ENCODE assay signal across 22 cellular contexts in genomic region chr7:27343804-27344203, GRCh38.
DNase-seq lines count a peak whose midpoint lies in the region; ATAC-seq and TF ChIP-seq lines count a peak whose summit lies in the region.
"Had no signal": no experiment of that assay in that cellular context is flagged by ENCODE, and none has a peak within 500 bp of the region (broad histone marks: within the 10 kb centered on the region; RNA-seq: fewer than 3 reads in every experiment).

No MANE protein-coding gene starts in this region.

- H3K27me3 ChIP-seq in Caco-2 (replicated peaks; ENCODE audit: control insufficient read depth, insufficient read depth, low read length) (no peaks in the 10 kb centered on the region), Panc1 (ENCODE audit: control insufficient read depth, insufficient read depth, low read length) (no peaks in the 10 kb centered on the region), trophoblast cell (ENCODE audit: insufficient read depth, low read length) (no peaks in the 10 kb centered on the region)
- no peaks in the 10 kb centered on the region for H3K27me3 ChIP-seq in CD4-positive, alpha-beta memory T cell (ENCODE audit: insufficient read depth, low read length)
- H3K27me3 ChIP-seq: BLaER1 treated with 17β-estradiol and CSF1 and Interleukin-3, amounts not matched to agents 10 nM and 100 nM had no signal

- no peak overlapping the region for H4K12ac ChIP-seq in trophoblast cell (ENCODE audit: low read depth, low read length)

- POLR2A ChIA-PET in Caco-2 (lab: Charles Lee), result no interaction called here
- POLR2A ChIA-PET in Panc1 (lab: Charles Lee), result no interaction called here
- POLR2A ChIA-PET in CD4-positive, alpha-beta memory T cell (lab: Charles Lee; ENCODE audit: partially characterized antibody), result no interaction called here

- H4K91ac ChIP-seq in trophoblast cell (ENCODE audit: low read depth, low read length), result peak overlapping the region; percentile 55

- H2BK12ac ChIP-seq in trophoblast cell (ENCODE audit: low read length), result peak overlapping the region; percentile 96

- no peak overlapping the region for H3K23ac ChIP-seq in trophoblast cell (ENCODE audit: low read length)

- peak overlapping the region; percentile 28 for H2BK120ac ChIP-seq in trophoblast cell (ENCODE audit: insufficient read depth, low read length, poor library complexity)

- no peak overlapping the region for H3K4me3 Mint-ChIP-seq in Caco-2 (ENCODE audit: unreplicated experiment)
- no peak overlapping the region for H3K4me3 Mint-ChIP-seq in CD4-positive, alpha-beta memory T cell
- H3K4me3 Mint-ChIP-seq: B cell; CD4-positive, alpha-beta T cell; CD8-positive, alpha-beta memory T cell had no signal

- peak in 1 of 2 experiments; percentile 34 for DNase-seq in Caco-2
- no peak for DNase-seq in Panc1 (ENCODE audit: low read depth, low spot score)
- DNase-seq in trophoblast cell, result no peak
- DNase-seq in CD4-positive, alpha-beta memory T cell, result no peak
- DNase-seq: Calu3; CD4-positive, alpha-beta T cell; CD8-positive, alpha-beta memory T cell; COR-L47; DMS 273 treated with DMSO at 0.1 percent for 48 hours; DMS153; DMS53; DMS79; DND-41; EL; GDM1 had no signal

- H3K36me3 Mint-ChIP-seq in Caco-2 (ENCODE audit: insufficient read depth, unreplicated experiment), result no peaks in the 10 kb centered on the region
- H3K36me3 Mint-ChIP-seq in CD4-positive, alpha-beta memory T cell, result no peaks in the 10 kb centered on the region
- H3K36me3 Mint-ChIP-seq: CD8-positive, alpha-beta memory T cell had no signal

- no peak overlapping the region for H3K9ac ChIP-seq in trophoblast cell (ENCODE audit: low read length)

- no peak overlapping the region for H4K8ac ChIP-seq in trophoblast cell (ENCODE audit: low read depth, low read length)

- H3K79me2 ChIP-seq in trophoblast cell (ENCODE audit: control insufficient read depth, insufficient read depth, low read length, poor library complexity), result no peaks in the 10 kb centered on the region

- H2AK5ac ChIP-seq in trophoblast cell (ENCODE audit: low read length), result peak overlapping the region; percentile 46

- intact Hi-C loops in Caco-2 (cut with micrococcal nuclease; ENCODE audit: unreplicated experiment) (loop anchor here (10.0 kb wide), 1 partner anchor 109 kb away; no protein-coding TSS in a partner anchor), Panc1 (cut with micrococcal nuclease; ENCODE audit: unreplicated experiment) (loop anchor here (10.0 kb wide), 1 partner anchor 231 kb away; no protein-coding TSS in a partner anchor)
- intact Hi-C loops in CD4-positive, alpha-beta memory T cell (cut with micrococcal nuclease), result no loop called here

- CTCF ChIA-PET in Caco-2 (lab: Charles Lee) (interaction anchor here (1.1 kb wide), 1 partner anchor 148 kb away, joined by 3 read pairs; no protein-coding TSS in a partner anchor), Panc1 (lab: Charles Lee) (no interaction called here)
- CTCF ChIA-PET in CD4-positive, alpha-beta memory T cell (lab: Charles Lee; ENCODE audit: partially characterized antibody), result no interaction called here

- peak overlapping the region; percentile 58 for H3K27ac Mint-ChIP-seq in Caco-2 (ENCODE audit: unreplicated experiment)
- H3K27ac Mint-ChIP-seq in CD4-positive, alpha-beta memory T cell, result no peak overlapping the region
- H3K27ac Mint-ChIP-seq: B cell; CD4-positive, alpha-beta T cell; CD8-positive, alpha-beta memory T cell had no signal

- peaks cover 22% of the 10 kb centered on the region for H3K79me1 ChIP-seq in trophoblast cell (ENCODE audit: low read length)

- no peaks in the 10 kb centered on the region for H3K27me3 Mint-ChIP-seq in Caco-2 (ENCODE audit: insufficient read depth, unreplicated experiment)
- peaks cover 2 to 19% of the 10 kb centered on the region in 2 donors for H3K27me3 Mint-ChIP-seq in CD4-positive, alpha-beta memory T cell

- TF ChIP-seq CTCF in Caco-2 (IDR thresholded peaks at IDR 0.05; ENCODE audit: insufficient read depth in 1 of 2, low read depth in 1 of 2, low read length in 1 of 2, severe bottlenecking in 1 of 2, unreplicated experiment in 1 of 2), result no peak
- TF ChIP-seq CTCF in Panc1 (IDR thresholded peaks at IDR 0.05), result no peak

- H3K36me3 ChIP-seq in Caco-2 (ENCODE audit: control insufficient read depth, insufficient read depth, low read length), result no peaks in the 10 kb centered on the region
- H3K36me3 ChIP-seq in Panc1 (ENCODE audit: control insufficient read depth, insufficient read depth, low read length), result no peaks in the 10 kb centered on the region
- no peaks in the 10 kb centered on the region for H3K36me3 ChIP-seq in trophoblast cell (ENCODE audit: control insufficient read depth in 1 of 2, insufficient read depth in 2 of 2, low read length in 2 of 2)
- H3K36me3 ChIP-seq in CD4-positive, alpha-beta memory T cell (ENCODE audit: insufficient read depth, low read length), result no peaks in the 10 kb centered on the region
- H3K36me3 ChIP-seq: BLaER1 treated with 17β-estradiol and CSF1 and Interleukin-3, amounts not matched to agents 10 nM and 100 nM had no signal

- H3K4me1 Mint-ChIP-seq in Caco-2 (ENCODE audit: low read depth, unreplicated experiment), result peaks cover 57% of the 10 kb centered on the region
- H3K4me1 Mint-ChIP-seq in CD4-positive, alpha-beta memory T cell, result no peaks in the 10 kb centered on the region
- H3K4me1 Mint-ChIP-seq: B cell; CD8-positive, alpha-beta memory T cell had no signal

- TF ChIP-seq POLR2A in GM18505 (IDR thresholded peaks at IDR 0.05; ENCODE audit: borderline replicate concordance, extremely low read depth, insufficient read depth, insufficient read length), result no peak

- no peaks in the 10 kb centered on the region for H3K9me3 Mint-ChIP-seq in Caco-2 (ENCODE audit: unreplicated experiment)
- no peaks in the 10 kb centered on the region for H3K9me3 Mint-ChIP-seq in CD4-positive, alpha-beta memory T cell
- H3K9me3 Mint-ChIP-seq: CD4-positive, alpha-beta T cell; CD8-positive, alpha-beta memory T cell had no signal

- no peak overlapping the region for H3K4me2 ChIP-seq in trophoblast cell (ENCODE audit: low read length)
- H3K4me2 ChIP-seq: A549 had no signal

- in situ Hi-C loops in Panc1 (cut with HindIII; ENCODE audit: low pct_unique_long_range_greater_than_20kb, low sequenced_read_pairs), result no loop called here

- H3K27ac ChIP-seq in Panc1 (ENCODE audit: low read length) (peak overlapping the region; percentile 36; the same call in 1 of the 2 replicates), trophoblast cell (ENCODE audit: low read depth, low read length) (no peak overlapping the region)
- H3K27ac ChIP-seq in CD4-positive, alpha-beta memory T cell (ENCODE audit: low read depth, low read length), result no peak overlapping the region
- H3K27ac ChIP-seq: 22Rv1; BLaER1 treated with 17β-estradiol and CSF1 and Interleukin-3, amounts not matched to agents 10 nM and 100 nM; C4-2B had no signal

- H3K4me1 ChIP-seq in Caco-2, result peaks cover 49% of the 10 kb centered on the region
- peaks cover 35% of the 10 kb centered on the region for H3K4me1 ChIP-seq in Panc1 (ENCODE audit: control insufficient read depth, insufficient read depth, low read length)
- H3K4me1 ChIP-seq in trophoblast cell (ENCODE audit: control insufficient read depth in 1 of 2, insufficient read depth in 2 of 2, low read length in 2 of 2), result peaks cover 4 to 10% of the 10 kb centered on the region in 2 experiments
- no peaks in the 10 kb centered on the region for H3K4me1 ChIP-seq in CD4-positive, alpha-beta memory T cell (ENCODE audit: insufficient read depth, low read length)

- H3K9me3 ChIP-seq in Caco-2 (no peaks in the 10 kb centered on the region), Panc1 (ENCODE audit: control insufficient read depth, insufficient read depth, low read depth, low read length) (no peaks in the 10 kb centered on the region), trophoblast cell (ENCODE audit: insufficient read depth, low read depth, low read length) (no peaks in the 10 kb centered on the region)
- no peaks in the 10 kb centered on the region for H3K9me3 ChIP-seq in CD4-positive, alpha-beta memory T cell (ENCODE audit: control insufficient read depth in 1 of 2, low read length in 2 of 2)
- H3K9me3 ChIP-seq: A549; BLaER1 treated with 17β-estradiol and CSF1 and Interleukin-3, amounts not matched to agents 10 nM and 100 nM had no signal

- H2AFZ ChIP-seq in trophoblast cell (ENCODE audit: insufficient read depth, low read length, poor library complexity), result no peak overlapping the region

- peak overlapping the region; percentile 31 for H2BK5ac ChIP-seq in trophoblast cell (ENCODE audit: low read depth, low read length, poor library complexity)

- no peak for ATAC-seq in Panc1
- ATAC-seq in GM18505 (IDR thresholded peaks at IDR 0.05; ENCODE audit: unreplicated experiment), result no peak
- ATAC-seq: A549, GM12878 had no signal

- no peak overlapping the region for H3K4ac ChIP-seq in trophoblast cell (ENCODE audit: low read depth, low read length)

- no TSS peak for BruUV-seq in Caco-2 (replicated peaks; lab: Mats Ljungman, UMichigan)
- BruUV-seq in Panc1 (replicated peaks; lab: Mats Ljungman, UMichigan), result no TSS peak

- whole genome bisulfite sequencing in trophoblast cell (ENCODE audit: extremely low coverage, insufficient coverage, insufficient read length), result no CpG with 5 or more reads among the region's 5 CpGs

- H3K4me3 ChIP-seq in Caco-2 (ENCODE audit: low read depth, low read length) (no peak overlapping the region), Panc1 (ENCODE audit: low read depth in 2 of 2, low read length in 2 of 2) (no peak overlapping the region), trophoblast cell (ENCODE audit: low read depth, low read length) (no peak overlapping the region)
- no peak overlapping the region for H3K4me3 ChIP-seq in CD4-positive, alpha-beta memory T cell (ENCODE audit: low read length in 2 of 2)
- H3K4me3 ChIP-seq: A549; BLaER1 treated with 17β-estradiol and CSF1 and Interleukin-3, amounts not matched to agents 10 nM and 100 nM; GM12878 had no signal

- no peak overlapping the region for H3K18ac ChIP-seq in trophoblast cell (ENCODE audit: low read length)

- H3K14ac ChIP-seq in trophoblast cell (ENCODE audit: low read length), result peak overlapping the region; percentile 30
